22 cellular contexts compared by ENCODE assay signal in the genomic region with DNA sequence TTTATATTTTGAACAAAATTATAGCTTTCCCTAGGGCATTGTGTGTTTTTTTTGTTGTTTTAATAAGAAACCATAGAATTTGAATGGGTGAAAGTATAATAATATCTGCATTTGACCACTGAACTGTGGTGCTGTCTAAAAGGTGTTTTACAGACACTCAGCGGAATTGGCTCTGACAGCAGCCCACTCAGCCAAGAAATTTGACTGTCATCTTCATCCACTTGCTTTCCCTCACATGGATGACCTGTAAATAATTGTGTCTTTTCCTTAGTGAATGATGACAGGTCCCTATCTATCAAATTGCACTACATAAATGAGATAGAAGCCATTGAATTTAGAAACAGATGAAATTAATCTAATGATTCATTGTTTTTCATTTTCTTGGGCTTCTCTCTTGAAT.
"Had no signal": no experiment of that assay in that cellular context is flagged by ENCODE, and none has a peak within 500 bp of the region (broad histone marks: within the 10 kb centered on the region; RNA-seq: fewer than 3 reads in every experiment).

No MANE protein-coding gene starts in this region.

- H3K27ac ChIP-seq: colonic mucosa, coronary artery, dorsolateral prefrontal cortex, epithelial cell of prostate, esophagus muscularis mucosa, esophagus squamous epithelium, foreskin keratinocyte, gastrocnemius medialis, gastroesophageal sphincter had no signal

- H3K4me1 ChIP-seq: colonic mucosa, esophagus squamous epithelium had no signal

- DNase-seq: colonic mucosa; cortex of kidney; dermis blood vessel endothelial cell; dorsolateral prefrontal cortex; effector CD4-positive, alpha-beta T cell; effector CD8-positive, alpha-beta T cell; effector memory CD4-positive, alpha-beta T cell; effector memory CD8-positive, alpha-beta T cell; endodermal cell; erythroblast; esophagus squamous epithelium; foreskin fibroblast; foreskin keratinocyte; foreskin melanocyte; gastrocnemius medialis; glutamatergic neuron; head of caudate nucleus had no signal

- H3K4me3 ChIP-seq: colonic mucosa, coronary artery, dorsolateral prefrontal cortex, esophagus muscularis mucosa, esophagus squamous epithelium, gastrocnemius medialis, gastroesophageal sphincter had no signal

- H3K36me3 ChIP-seq: colonic mucosa, esophagus muscularis mucosa, esophagus squamous epithelium, gastrocnemius medialis, gastroesophageal sphincter had no signal

- H3K9me3 ChIP-seq: colonic mucosa, esophagus muscularis mucosa, esophagus squamous epithelium, gastrocnemius medialis, gastroesophageal sphincter had no signal

- ATAC-seq: effector memory CD8-positive, alpha-beta T cell; esophagus mucosa; foreskin keratinocyte; gastrocnemius medialis; gastroesophageal sphincter had no signal

- H3K27me3 ChIP-seq: colonic mucosa, dorsolateral prefrontal cortex, esophagus muscularis mucosa, esophagus squamous epithelium, foreskin keratinocyte, gastrocnemius medialis, gastroesophageal sphincter had no signal
